ENCODE assay signal across 8 cellular contexts in the genomic region with DNA sequence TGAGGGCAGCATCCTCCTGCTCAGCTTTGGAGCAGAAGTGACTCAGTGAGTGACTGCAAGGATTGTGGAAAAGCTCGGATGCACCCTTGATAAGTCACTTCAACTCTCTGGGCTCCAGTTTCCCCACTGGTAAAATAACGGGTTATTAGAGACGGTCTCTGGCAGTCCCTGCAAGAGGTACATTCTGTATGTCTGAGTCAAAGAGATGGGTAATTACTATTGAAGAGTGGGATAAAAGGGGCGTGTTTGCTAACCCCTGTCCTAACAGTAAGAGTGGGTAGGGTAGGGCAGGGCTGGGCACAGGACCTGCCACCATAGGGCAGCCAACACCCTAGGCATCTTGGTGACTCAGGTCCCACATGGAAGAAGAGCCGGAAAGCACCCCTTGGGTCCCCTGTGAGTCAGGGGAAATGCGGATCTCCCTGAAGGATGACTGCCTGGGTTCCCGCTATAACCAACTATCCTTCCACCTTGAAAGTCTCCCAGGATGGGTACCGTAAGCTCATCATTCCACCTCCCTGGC. TPM values are rescaled to one million over a fixed set of nuclear protein-coding genes. Genes with fewer than 3 reads are reported as not detected.
DNase-seq lines count a peak whose midpoint lies in the region; ATAC-seq and TF ChIP-seq lines count a peak whose summit lies in the region.

No MANE protein-coding gene starts in this region.

- no peak for ATAC-seq in left ventricle myocardium superior
- no peak for ATAC-seq in lower lobe of right lung
- ATAC-seq in GM19455 (IDR thresholded peaks at IDR 0.05; ENCODE audit: unreplicated experiment), result no peak

- H3K4me3 ChIP-seq in cardiac muscle cell, result no peak overlapping the region
- H3K4me3 ChIP-seq in astrocyte of the spinal cord (ENCODE audit: low read depth, low read length), result peak overlapping the region; percentile 9
- peak overlapping the region; percentile 29 for H3K4me3 ChIP-seq in lower lobe of right lung
- H3K4me3 ChIP-seq in vagina, result peak overlapping the region; percentile 21 to 41
- no peak overlapping the region for H3K4me3 ChIP-seq in H7 (ENCODE audit: insufficient read depth, low read depth, low read length)

- TF ChIP-seq CTCF in cardiac muscle cell (IDR thresholded peaks at IDR 0.05; ENCODE audit: low read depth, low read length) (no peak), astrocyte of the spinal cord (IDR thresholded peaks at IDR 0.05; ENCODE audit: low read depth, low read length) (no peak), lower lobe of right lung (IDR thresholded peaks at IDR 0.05) (no peak), vagina (IDR thresholded peaks at IDR 0.05) (no peak)

- H3K4me1 ChIP-seq in cardiac muscle cell (ENCODE audit: low read depth), result peaks cover 25% of the 10 kb centered on the region
- H3K4me1 ChIP-seq in lower lobe of right lung, result peaks cover 94% of the 10 kb centered on the region
- peaks cover 99% of the 10 kb centered on the region for H3K4me1 ChIP-seq in vagina

- H3K27ac ChIP-seq in cardiac muscle cell (peak overlapping the region; percentile 90), lower lobe of right lung (peak overlapping the region; percentile 93), vagina (peak overlapping the region; percentile 98)

- intact Hi-C loops in left ventricle myocardium superior (cut with micrococcal nuclease) (no loop called here), lower lobe of right lung (cut with DNase I) (no loop called here), vagina (cut with DNase I) (no loop called here)

- H3K36me3 ChIP-seq in cardiac muscle cell (no peaks in the 10 kb centered on the region), lower lobe of right lung (peaks cover 9% of the 10 kb centered on the region), vagina (peaks cover 0 to 5% of the 10 kb centered on the region in 2 donors), H7 (replicated peaks; ENCODE audit: control insufficient read depth, insufficient read depth, low read length) (peaks cover 3% of the 10 kb centered on the region)

- no peak for TF ChIP-seq POLR2A in vagina (IDR thresholded peaks at IDR 0.05)

- in situ Hi-C loops in astrocyte of the spinal cord (cut with HindIII; ENCODE audit: low sequenced_read_pairs), result no loop called here

- H3K27me3 ChIP-seq in cardiac muscle cell, result no peaks in the 10 kb centered on the region
- H3K27me3 ChIP-seq in lower lobe of right lung (ENCODE audit: low read depth), result no peaks in the 10 kb centered on the region
- H3K27me3 ChIP-seq in vagina, result no peaks in the 10 kb centered on the region
- H3K27me3 ChIP-seq in H7 (ENCODE audit: control insufficient read depth, insufficient read depth, low read length), result peaks cover 7% of the 10 kb centered on the region

- H3K9me3 ChIP-seq in cardiac muscle cell (ENCODE audit: low read depth) (no peaks in the 10 kb centered on the region), lower lobe of right lung (no peaks in the 10 kb centered on the region), vagina (no peaks in the 10 kb centered on the region)

- no peak for DNase-seq in cardiac muscle cell (ENCODE audit: low read depth in 1 of 2, low spot score in 1 of 2)
- no peak for DNase-seq in left ventricle myocardium superior
- DNase-seq in astrocyte of the spinal cord (ENCODE audit: low read depth, low spot score), result peak; percentile 89
- no peak for DNase-seq in lower lobe of right lung
- no peak for DNase-seq in vagina (ENCODE audit: extremely low spot score in 2 of 2)
- DNase-seq in H7, result no peak
- no peak for DNase-seq in AML-193 (lab: John Stamatoyannopoulos, UW)

RNA-seq across cellular contexts. Expression of gene AHNAK, which starts 7.3 kb away (rescaled TPM):
- 50.1 and 77.1 TPM in 2 replicates for total RNA-seq in cardiac muscle cell
- polyA plus RNA-seq in cardiac muscle cell, result 10.9 and 13.4 TPM in 2 replicates
- total RNA-seq in left ventricle myocardium superior, result 354 TPM
- total RNA-seq in lower lobe of right lung, result 809 TPM
- total RNA-seq in vagina, result 828 TPM
- 8.3 and 11.2 TPM in 2 replicates for total RNA-seq in H7 (2014; rRNA removed; shearing (Covaris generic))

RNA-seq across cellular contexts. Expression of gene EEF1G, which starts 19.8 kb away (rescaled TPM):
- total RNA-seq in cardiac muscle cell (1,990 and 2,091 TPM in 2 replicates), left ventricle myocardium superior (804 TPM), lower lobe of right lung (899 TPM), vagina (1,183 TPM)
- polyA plus RNA-seq in cardiac muscle cell, result 769 and 853 TPM in 2 replicates
- 1,781 and 1,948 TPM in 2 replicates for total RNA-seq in H7 (2014; rRNA removed; shearing (Covaris generic))

RNA-seq across cellular contexts. Expression of gene TUT1, which starts 37.4 kb away (rescaled TPM):
- total RNA-seq in cardiac muscle cell, result 14.9 and 29.1 TPM in 2 replicates
- polyA plus RNA-seq in cardiac muscle cell, result 18.7 and 32.1 TPM in 2 replicates
- 12.3 TPM for total RNA-seq in left ventricle myocardium superior
- total RNA-seq in lower lobe of right lung, result 15.8 TPM
- 12.0 TPM for total RNA-seq in vagina
- total RNA-seq in H7 (2014; rRNA removed; shearing (Covaris generic)), result 25.8 and 29.4 TPM in 2 replicates

RNA-seq across cellular contexts. Expression of gene MTA2, which starts 47.8 kb away (rescaled TPM):
- total RNA-seq in cardiac muscle cell, result 101 and 108 TPM in 2 replicates
- polyA plus RNA-seq in cardiac muscle cell, result 22.9 and 31.9 TPM in 2 replicates
- total RNA-seq in left ventricle myocardium superior, result 33.1 TPM
- total RNA-seq in lower lobe of right lung, result 68.4 TPM
- 96.3 TPM for total RNA-seq in vagina
- 151 and 166 TPM in 2 replicates for total RNA-seq in H7 (2014; rRNA removed; shearing (Covaris generic))

RNA-seq across cellular contexts. Expression of gene EML3, which starts 58.7 kb away (rescaled TPM):
- 21.1 and 42.8 TPM in 2 replicates for total RNA-seq in cardiac muscle cell
- polyA plus RNA-seq in cardiac muscle cell, result 32.0 and 38.4 TPM in 2 replicates
- total RNA-seq in left ventricle myocardium superior, result 12.9 TPM
- total RNA-seq in lower lobe of right lung, result 69.3 TPM
- 69.0 TPM for total RNA-seq in vagina
- total RNA-seq in H7 (2014; rRNA removed; shearing (Covaris generic)), result 28.0 and 29.3 TPM in 2 replicates

Comparison
In these comparisons a context has a peak if more than half of its experiments do, and no peak if none do; other contexts are left out.
1. H3K4me3 ChIP-seq: peak in astrocyte of the spinal cord (single experiment), lower lobe of right lung (single experiment) and vagina (2 of 2); none in cardiac muscle cell (single experiment) and H7 (single experiment).
2. Peak in every context shown above with its lines, with median percentiles within 50 percentile points of each other: H3K27ac ChIP-seq.